ENCODE assay signal across 19 cellular contexts in the genomic region with DNA sequence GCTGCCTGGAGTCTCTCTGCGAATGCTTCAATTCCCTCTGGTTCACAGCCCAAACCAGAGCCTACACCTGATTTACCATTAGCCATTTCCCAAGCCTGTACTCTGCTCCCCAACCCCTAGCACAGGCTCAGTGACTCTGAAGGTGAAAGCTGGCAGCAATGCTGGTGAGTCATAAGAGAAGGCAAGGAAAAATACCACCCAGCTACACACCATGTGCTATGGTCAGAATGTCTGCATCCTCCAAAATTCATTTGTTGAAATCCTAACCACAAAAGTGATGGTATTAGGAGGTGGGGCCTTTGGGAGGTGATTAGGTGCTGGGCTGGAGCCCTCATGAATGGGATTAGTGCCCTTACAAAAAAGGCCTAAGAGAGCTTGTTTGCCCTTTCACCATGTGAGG.
DNase-seq lines count a peak whose midpoint lies in the region; ATAC-seq and TF ChIP-seq lines count a peak whose summit lies in the region.
"Had no signal": no experiment of that assay in that cellular context is flagged by ENCODE, and none has a peak within 500 bp of the region (broad histone marks: within the 10 kb centered on the region; RNA-seq: fewer than 3 reads in every experiment).

No MANE protein-coding gene starts in this region.

- no TSS peak for BruUV-seq in Panc1 (replicated peaks; lab: Mats Ljungman, UMichigan)

- no peaks in the 10 kb centered on the region for H3K27me3 ChIP-seq in Panc1 (ENCODE audit: control insufficient read depth, insufficient read depth, low read length)
- no peaks in the 10 kb centered on the region for H3K27me3 ChIP-seq in dorsolateral prefrontal cortex
- no peaks in the 10 kb centered on the region for H3K27me3 ChIP-seq in layer of hippocampus (ENCODE audit: control insufficient read depth, insufficient read depth, low read length)
- H3K27me3 ChIP-seq in right cardiac atrium (ENCODE audit: control insufficient read depth, insufficient read depth), result no peaks in the 10 kb centered on the region
- no peaks in the 10 kb centered on the region for H3K27me3 ChIP-seq in brain microvascular endothelial cell (replicated peaks)
- H3K27me3 ChIP-seq: upper lobe of left lung had no signal

- peak; percentile 51; the same call in 1 of the 2 replicates for ATAC-seq in Panc1
- no peak for ATAC-seq in right cardiac atrium
- ATAC-seq in HG02571 (IDR thresholded peaks at IDR 0.05; ENCODE audit: unreplicated experiment), result no peak
- ATAC-seq: stimulated activated memory B cell treated with anti-CD40 and anti-IgM and Interleukin-4, amounts not matched to agents 10 μg/mL and 1 μg/mL and 100 μg/mL, for 72 hours; T-helper 17 cell had no signal

- H3K36me3 ChIP-seq in Panc1 (ENCODE audit: control insufficient read depth, insufficient read depth, low read length), result no peaks in the 10 kb centered on the region
- no peaks in the 10 kb centered on the region for H3K36me3 ChIP-seq in brain microvascular endothelial cell (replicated peaks)
- H3K36me3 ChIP-seq: upper lobe of left lung had no signal

- in situ Hi-C loops in Caki2 (cut with HindIII; ENCODE audit: low pct_unique_long_range_greater_than_20kb, low sequenced_read_pairs) (no loop called here), Panc1 (cut with HindIII; ENCODE audit: low pct_unique_long_range_greater_than_20kb, low sequenced_read_pairs) (no loop called here), brain microvascular endothelial cell (cut with HindIII; ENCODE audit: low pct_ligation_motif_present, low sequenced_read_pairs) (loop anchor here (25.0 kb wide), 1 partner anchor 148 kb away; a partner anchor contains a TSS)

- CTCF ChIA-PET in Panc1 (lab: Charles Lee), result no interaction called here

- H3K9me3 ChIP-seq in Panc1 (ENCODE audit: control insufficient read depth, insufficient read depth, low read depth, low read length) (no peaks in the 10 kb centered on the region), right cardiac atrium (ENCODE audit: control insufficient read depth, low read length) (no peaks in the 10 kb centered on the region)
- H3K9me3 ChIP-seq: upper lobe of left lung had no signal

- H3K4me3 ChIP-seq in Panc1 (ENCODE audit: low read depth in 2 of 2, low read length in 2 of 2), result no peak overlapping the region
- H3K4me3 ChIP-seq in dorsolateral prefrontal cortex, result peak overlapping the region in 1 of 59 donors; percentile 31
- no peak overlapping the region for H3K4me3 ChIP-seq in right cardiac atrium (ENCODE audit: low read length)
- no peak overlapping the region for H3K4me3 ChIP-seq in brain microvascular endothelial cell (ENCODE audit: low read depth, low read length)
- H3K4me3 ChIP-seq: K562, smooth muscle cell, upper lobe of left lung had no signal

- H3K4me1 ChIP-seq in Panc1 (ENCODE audit: control insufficient read depth, insufficient read depth, low read length) (no peaks in the 10 kb centered on the region), right cardiac atrium (ENCODE audit: control insufficient read depth, insufficient read depth, low read length) (peaks cover 3% of the 10 kb centered on the region)
- H3K4me1 ChIP-seq: parathyroid adenoma, upper lobe of left lung had no signal

- WGBS in right cardiac atrium, result 92% methylated on average over 1 of the region's 1 CpG

- TF ChIP-seq CTCF in Panc1 (IDR thresholded peaks at IDR 0.05) (no peak), dorsolateral prefrontal cortex (IDR thresholded peaks at IDR 0.05 in 54 of 56, conservative IDR thresholded peaks at IDR 0.05 in 2 of 56; ENCODE audit: low read depth in 1 of 56, partially characterized antibody in 56 of 56) (no peak), brain microvascular endothelial cell (IDR thresholded peaks at IDR 0.05; ENCODE audit: low read depth, low read length, missing control alignments) (no peak)

- H3K27ac ChIP-seq in Panc1 (ENCODE audit: low read length) (no peak overlapping the region), dorsolateral prefrontal cortex (peak overlapping the region; percentile 50 to 95 (median 88)), layer of hippocampus (ENCODE audit: low read depth, low read length) (peak overlapping the region; percentile 36), right cardiac atrium (ENCODE audit: low read length) (no peak overlapping the region), brain microvascular endothelial cell (no peak overlapping the region)
- H3K27ac ChIP-seq: parathyroid adenoma, upper lobe of left lung had no signal

- DNase-seq in Caki2 (ENCODE audit: low read depth) (peak; percentile 36), Panc1 (ENCODE audit: low read depth, low spot score) (no peak), dorsolateral prefrontal cortex (peak in 1 of 10 donors; percentile 45), NCI-H2029 (lab: John Stamatoyannopoulos, UW) (no peak), right cardiac atrium (no peak), brain microvascular endothelial cell (no peak)
- DNase-seq: activated B cell treated with CpG ODN at 0.5 μM for 24 hours; activated gamma-delta T cell; CD4-positive, alpha-beta memory T cell; NCI-H1105 treated with DMSO at 0.1 percent for 48 hours; SHP77; T-helper 17 cell; upper lobe of left lung had no signal

- intact Hi-C loops in Panc1 (cut with micrococcal nuclease; ENCODE audit: unreplicated experiment) (no loop called here), dorsolateral prefrontal cortex (cut with DNase I) (loop anchor here (5.0 to 10.0 kb wide), 6 partner anchors 65 to 272 kb away; a partner anchor contains a TSS), right cardiac atrium (cut with DNase I) (no loop called here)

- POLR2A ChIA-PET in Panc1 (lab: Charles Lee), result no interaction called here

Comparison
In these comparisons a context has a peak if more than half of its experiments do, and no peak if none do; other contexts are left out.
1. H3K27ac ChIP-seq: peak in dorsolateral prefrontal cortex (59 of 59) and layer of hippocampus (single experiment); none in Panc1 (single experiment), right cardiac atrium (single experiment) and brain microvascular endothelial cell (single experiment).
2. intact Hi-C loops: an anchor here in dorsolateral prefrontal cortex (5.0 to 10.0 kb wide); none called in Panc1 and right cardiac atrium.